In the genomic region with DNA sequence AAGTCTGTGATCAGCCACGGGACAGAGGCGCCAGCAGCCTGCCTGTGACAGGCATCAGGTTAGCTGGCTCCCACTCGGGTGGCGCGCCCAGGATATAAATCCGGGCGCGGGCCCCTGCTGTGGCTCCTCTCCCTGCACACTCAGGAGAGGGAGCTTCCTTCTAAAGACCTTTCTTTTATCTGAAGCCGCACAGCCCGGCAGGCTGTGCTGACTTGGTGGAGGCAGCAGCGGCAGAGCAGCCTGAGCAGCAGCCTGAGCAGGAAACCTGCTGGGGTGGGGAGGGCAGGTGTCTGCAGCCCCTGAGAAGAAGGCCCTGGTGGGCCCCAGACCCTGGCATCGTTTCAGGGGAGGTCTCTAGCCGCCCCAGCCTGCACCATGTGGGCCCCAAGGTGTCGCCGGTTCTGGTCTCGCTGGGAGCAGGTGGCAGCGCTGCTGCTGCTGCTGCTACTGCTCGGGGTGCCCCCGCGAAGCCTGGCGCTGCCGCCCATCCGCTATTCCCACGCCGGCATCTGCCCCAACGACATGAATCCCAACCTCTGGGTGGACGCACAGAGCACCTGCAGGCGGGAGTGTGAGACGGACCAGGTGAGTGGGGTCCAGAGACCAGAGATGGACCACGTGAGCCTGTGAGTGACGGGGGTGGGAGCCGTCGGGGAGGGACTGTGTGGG, we compare ENCODE assay signal across 12 cellular contexts. TPM values are rescaled to one million over a fixed set of nuclear protein-coding genes. Genes with fewer than 3 reads are reported as not detected.
A peak's percentile ranks its signal among the peaks of the same experiment; 100 is the strongest.
DNase-seq lines count a peak whose midpoint lies in the region; ATAC-seq and TF ChIP-seq lines count a peak whose summit lies in the region.
"Had no signal": no experiment of that assay in that cellular context is flagged by ENCODE, and none has a peak within 500 bp of the region (broad histone marks: within the 10 kb centered on the region; RNA-seq: fewer than 3 reads in every experiment).

WFIKKN2 (plus strand) TSS at position 24 of the 669 bp plus-strand sequence; CDS start at position 376, 352 bp downstream.

- H2AFZ ChIP-seq in DND-41 (ENCODE audit: low read depth, low read length) = no peak within 1 kb of the TSS

- ATAC-seq in DND-41 (ENCODE audit: insufficient read depth, low read depth) (peak; percentile 60; the same call in 2 of the 3 replicates), right cardiac atrium (no peak), sciatic nerve (peak; percentile 8), natural killer cell (no peak), HG03565 (IDR thresholded peaks at IDR 0.05; ENCODE audit: unreplicated experiment) (no peak)

- no peak within 1 kb of the TSS for H3K27ac Mint-ChIP-seq in natural killer cell
- H3K27ac Mint-ChIP-seq: activated T-helper 2 cell treated with anti-CD3 and anti-CD28 coated beads, Interferon-gamma antibody, Interleukin-2, Interleukin-4, amounts not matched to agents 10 μg/mL and 5 μg/mL and 100 μg/mL, durations not matched to agents 14 hours and 24 hours and 36 hours had no signal

- no peaks in the 10 kb centered on the region for H3K9me3 ChIP-seq in DND-41 (ENCODE audit: insufficient read depth, low read length, severe bottlenecking)
- H3K9me3 ChIP-seq in right cardiac atrium (ENCODE audit: control insufficient read depth, low read length) = no peaks in the 10 kb centered on the region
- H3K9me3 ChIP-seq: MG63 had no signal

- H3K27me3 Mint-ChIP-seq in natural killer cell (ENCODE audit: low read depth in 2 of 2) = peaks cover 7 to 8% of the 10 kb centered on the region in 2 donors

- TF ChIP-seq CTCF in DND-41 (IDR thresholded peaks at IDR 0.05; ENCODE audit: borderline replicate concordance, extremely low read depth, low read length, poor library complexity, severe bottlenecking) (no peak), natural killer cell (IDR thresholded peaks at IDR 0.05) (no peak)

- H3K27me3 ChIP-seq in DND-41 (ENCODE audit: insufficient read depth, low read length, poor library complexity) (peaks cover 8% of the 10 kb centered on the region), right cardiac atrium (ENCODE audit: control insufficient read depth, insufficient read depth) (no peaks in the 10 kb centered on the region)
- H3K27me3 ChIP-seq: MG63 had no signal

- H3K36me3 Mint-ChIP-seq in natural killer cell = no peaks in the 10 kb centered on the region

- H3K9ac ChIP-seq in DND-41 (ENCODE audit: low read depth, low read length) = no peak within 1 kb of the TSS

- H3K4me1 Mint-ChIP-seq in natural killer cell = no peaks in the 10 kb centered on the region

- 0 out of 2 replicates have a peak, but pooled peaks cover 8% of the 10 kb centered on the region for H4K20me1 ChIP-seq in DND-41 (ENCODE audit: insufficient read depth, low read length)

- H3K4me1 ChIP-seq in DND-41 (ENCODE audit: insufficient read depth, low read length) (no peaks in the 10 kb centered on the region), right cardiac atrium (ENCODE audit: control insufficient read depth, insufficient read depth, low read length) (peaks cover 4% of the 10 kb centered on the region)

- no peak within 1 kb of the TSS for H3K4me2 ChIP-seq in DND-41 (ENCODE audit: insufficient read depth, low read length)

- no peak within 1 kb of the TSS for H3K27ac ChIP-seq in DND-41 (ENCODE audit: low read length)
- no peak within 1 kb of the TSS for H3K27ac ChIP-seq in right cardiac atrium (ENCODE audit: low read length)

- intact Hi-C loops in right cardiac atrium (cut with DNase I) (loop anchor here in 2 of 4 donors (5.0 to 10.0 kb wide), 2 partner anchors 291 to 293 kb away; partner anchors contain the start of gene SPATA20 (in 1 of the 2)), sciatic nerve (cut with DNase I) (no loop called here), natural killer cell (cut with micrococcal nuclease) (no loop called here)

- H3K4me3 ChIP-seq in DND-41 (ENCODE audit: low read depth in 1 of 2, low read length in 2 of 2) = no peak within 1 kb of the TSS
- peak within 1 kb of the TSS; percentile 25 for H3K4me3 ChIP-seq in right cardiac atrium (ENCODE audit: low read length)
- H3K4me3 ChIP-seq: MG63 had no signal

- no peaks in the 10 kb centered on the region for H3K9me3 Mint-ChIP-seq in natural killer cell
- H3K9me3 Mint-ChIP-seq: activated T-helper 2 cell treated with anti-CD3 and anti-CD28 coated beads, Interferon-gamma antibody, Interleukin-2, Interleukin-4, amounts not matched to agents 10 μg/mL and 5 μg/mL and 100 μg/mL, durations not matched to agents 14 hours and 24 hours and 36 hours had no signal

- 62% methylated on average over 33 of the region's 33 CpGs for WGBS in right cardiac atrium

- H3K4me3 Mint-ChIP-seq in natural killer cell = no peak within 1 kb of the TSS

- DNase-seq in DND-41 = no peak
- DNase-seq in SK-N-DZ (ENCODE audit: low spot score) = peak; percentile 52
- DNase-seq in right cardiac atrium = peak in 1 of 3 donors; percentile 68
- DNase-seq in sciatic nerve (ENCODE audit: low spot score) = no peak
- DNase-seq in natural killer cell = no peak
- DNase-seq in SKM-1 (lab: John Stamatoyannopoulos, UW; ENCODE audit: unreplicated experiment) = no peak
- DNase-seq in HK-2 (ENCODE audit: unreplicated experiment) = no peak
- DNase-seq: GOT3, MG63, OCI-M1 had no signal

- H3K36me3 ChIP-seq in DND-41 (ENCODE audit: insufficient read depth, low read length) = no peaks in the 10 kb centered on the region
- H3K36me3 ChIP-seq: MG63 had no signal

- no peaks in the 10 kb centered on the region for H3K79me2 ChIP-seq in DND-41 (ENCODE audit: insufficient read depth, low read length)

RNA-seq across cellular contexts. Expression of gene WFIKKN2, which starts in this region (rescaled TPM):
- 12.1 and 13.4 TPM in 2 replicates for polyA plus RNA-seq in SK-N-DZ (2014; cell fraction: cytosol; rRNA removed)
- 10.9 and 20.0 TPM in 2 replicates for polyA plus RNA-seq in SK-N-DZ (2014; cell fraction: nucleus; rRNA removed)
- total RNA-seq in right cardiac atrium (1 to 10 TPM in 2 of 4 donors, under 1 TPM in 2; 0.68 to 3.0 (median 1.4) TPM), sciatic nerve (2.0 TPM), natural killer cell (not detected)
- 1.1 TPM for polyA plus RNA-seq in right cardiac atrium
- total RNA-seq: activated T-helper 2 cell treated with anti-CD3 and anti-CD28 coated beads, Interferon-gamma antibody, Interleukin-2, Interleukin-4, amounts not matched to agents 10 μg/mL and 5 μg/mL and 100 μg/mL, durations not matched to agents 14 hours and 24 hours and 36 hours had no signal

Comparison
In these comparisons a context has a peak if more than half of its experiments do, and no peak if none do; other contexts are left out.
1. ATAC-seq: peak in DND-41 (single experiment) and sciatic nerve (single experiment); none in right cardiac atrium (0 of 2), natural killer cell (0 of 3) and HG03565 (single experiment).